1 cellular context compared by ENCODE assay signal in the genomic region with DNA sequence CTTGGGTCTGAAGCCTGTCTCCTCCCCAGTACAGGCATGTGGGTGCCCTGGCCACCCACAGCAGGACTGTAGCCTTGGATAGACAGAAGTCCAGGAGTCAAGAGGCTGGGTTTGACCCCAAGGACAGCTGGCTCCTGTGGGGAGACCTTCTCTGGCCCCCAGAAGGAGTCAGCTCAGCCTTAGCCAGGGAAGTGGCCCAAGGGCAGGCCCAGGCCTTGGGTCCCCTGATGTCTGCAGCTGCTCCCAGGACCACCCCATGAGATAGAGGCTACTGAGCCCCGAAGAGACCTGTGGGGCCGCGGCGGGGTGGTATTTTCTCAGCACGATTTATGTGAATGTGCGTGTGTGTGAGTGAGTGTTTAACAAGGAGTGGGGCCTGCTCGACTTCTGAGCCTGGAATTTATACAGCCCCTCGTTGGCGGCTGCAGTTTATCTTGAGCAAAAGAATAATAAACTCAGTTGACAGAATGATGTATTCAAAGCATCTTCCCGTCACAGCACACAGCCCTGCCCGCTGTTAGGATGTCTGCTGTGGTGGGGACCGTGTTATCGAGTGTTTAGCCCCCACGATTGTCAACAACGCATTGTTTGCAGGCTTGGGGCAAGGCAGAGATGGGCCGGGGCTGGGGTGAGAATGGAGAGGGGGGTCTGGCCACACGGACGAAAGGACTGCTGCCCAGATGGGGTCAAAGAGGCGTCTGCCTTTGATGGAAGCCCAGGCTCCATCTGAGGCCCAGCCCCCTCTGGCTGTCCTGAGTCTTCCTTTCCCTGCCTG.
TF ChIP-seq lines count a peak whose summit lies in the region.

No MANE protein-coding gene starts in this region.

TF ChIP-seq in HEK293, 187 proteins besides CTCF, POLR2A, EP300 and RAD21 (continued from another document and continues in another):
- TF ChIP-seq, protein P1, sequence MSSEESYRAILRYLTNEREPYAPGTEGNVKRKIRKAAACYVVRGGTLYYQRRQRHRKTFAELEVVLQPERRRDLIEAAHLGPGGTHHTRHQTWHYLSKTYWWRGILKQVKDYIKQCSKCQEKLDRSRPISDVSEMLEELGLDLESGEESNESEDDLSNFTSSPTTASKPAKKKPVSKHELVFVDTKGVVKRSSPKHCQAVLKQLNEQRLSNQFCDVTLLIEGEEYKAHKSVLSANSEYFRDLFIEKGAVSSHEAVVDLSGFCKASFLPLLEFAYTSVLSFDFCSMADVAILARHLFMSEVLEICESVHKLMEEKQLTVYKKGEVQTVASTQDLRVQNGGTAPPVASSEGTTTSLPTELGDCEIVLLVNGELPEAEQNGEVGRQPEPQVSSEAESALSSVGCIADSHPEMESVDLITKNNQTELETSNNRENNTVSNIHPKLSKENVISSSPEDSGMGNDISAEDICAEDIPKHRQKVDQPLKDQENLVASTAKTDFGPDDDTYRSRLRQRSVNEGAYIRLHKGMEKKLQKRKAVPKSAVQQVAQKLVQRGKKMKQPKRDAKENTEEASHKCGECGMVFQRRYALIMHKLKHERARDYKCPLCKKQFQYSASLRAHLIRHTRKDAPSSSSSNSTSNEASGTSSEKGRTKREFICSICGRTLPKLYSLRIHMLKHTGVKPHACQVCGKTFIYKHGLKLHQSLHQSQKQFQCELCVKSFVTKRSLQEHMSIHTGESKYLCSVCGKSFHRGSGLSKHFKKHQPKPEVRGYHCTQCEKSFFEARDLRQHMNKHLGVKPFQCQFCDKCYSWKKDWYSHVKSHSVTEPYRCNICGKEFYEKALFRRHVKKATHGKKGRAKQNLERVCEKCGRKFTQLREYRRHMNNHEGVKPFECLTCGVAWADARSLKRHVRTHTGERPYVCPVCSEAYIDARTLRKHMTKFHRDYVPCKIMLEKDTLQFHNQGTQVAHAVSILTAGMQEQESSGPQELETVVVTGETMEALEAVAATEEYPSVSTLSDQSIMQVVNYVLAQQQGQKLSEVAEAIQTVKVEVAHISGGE (tag by site-specific recombination; conservative IDR thresholded peaks at IDR 0.05; ENCODE audit: low read depth): no peak
- TF ChIP-seq, protein P2, sequence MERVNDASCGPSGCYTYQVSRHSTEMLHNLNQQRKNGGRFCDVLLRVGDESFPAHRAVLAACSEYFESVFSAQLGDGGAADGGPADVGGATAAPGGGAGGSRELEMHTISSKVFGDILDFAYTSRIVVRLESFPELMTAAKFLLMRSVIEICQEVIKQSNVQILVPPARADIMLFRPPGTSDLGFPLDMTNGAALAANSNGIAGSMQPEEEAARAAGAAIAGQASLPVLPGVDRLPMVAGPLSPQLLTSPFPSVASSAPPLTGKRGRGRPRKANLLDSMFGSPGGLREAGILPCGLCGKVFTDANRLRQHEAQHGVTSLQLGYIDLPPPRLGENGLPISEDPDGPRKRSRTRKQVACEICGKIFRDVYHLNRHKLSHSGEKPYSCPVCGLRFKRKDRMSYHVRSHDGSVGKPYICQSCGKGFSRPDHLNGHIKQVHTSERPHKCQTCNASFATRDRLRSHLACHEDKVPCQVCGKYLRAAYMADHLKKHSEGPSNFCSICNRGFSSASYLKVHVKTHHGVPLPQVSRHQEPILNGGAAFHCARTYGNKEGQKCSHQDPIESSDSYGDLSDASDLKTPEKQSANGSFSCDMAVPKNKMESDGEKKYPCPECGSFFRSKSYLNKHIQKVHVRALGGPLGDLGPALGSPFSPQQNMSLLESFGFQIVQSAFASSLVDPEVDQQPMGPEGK (tag by site-specific recombination; IDR thresholded peaks at IDR 0.05): peak; percentile 23
- TF ChIP-seq ZBTB1 (tag by site-specific recombination; IDR thresholded peaks at IDR 0.05) (no peak), PRDM1 (tag by site-specific recombination; IDR thresholded peaks at IDR 0.05) (no peak), BCL11A (tag by site-specific recombination; IDR thresholded peaks at IDR 0.05; ENCODE audit: low read depth) (no peak), ZNF423 (tag by site-specific recombination; IDR thresholded peaks at IDR 0.05) (peak; percentile 29; the same call in 1 of the 2 replicates), ZNF501 (tag by site-specific recombination; IDR thresholded peaks at IDR 0.05) (no peak), ZNF138 (tag by site-specific recombination; IDR thresholded peaks at IDR 0.05; ENCODE audit: borderline replicate concordance) (no peak), HOXD13 (CRISPR knock-in tag; IDR thresholded peaks at IDR 0.05; ENCODE audit: borderline replicate concordance) (no peak), ZNF544 (tag by site-specific recombination; IDR thresholded peaks at IDR 0.05) (no peak), RBAK (tag by site-specific recombination; IDR thresholded peaks at IDR 0.05) (no peak), ZNF626 (tag by site-specific recombination; IDR thresholded peaks at IDR 0.05) (no peak), ZNF76 (tag by site-specific recombination; IDR thresholded peaks at IDR 0.05; ENCODE audit: borderline replicate concordance, low read depth) (no peak), OSR2 (tag by site-specific recombination; IDR thresholded peaks at IDR 0.05) (peak; percentile 42; the same call in 1 of the 2 replicates), KLF16 (tag by site-specific recombination; IDR thresholded peaks at IDR 0.05) (no peak), ZNF2 (tag by site-specific recombination; IDR thresholded peaks at IDR 0.05) (0 out of 2 replicates have a peak, but pooled peaks have one; percentile 31), ZNF433 (tag by site-specific recombination; IDR thresholded peaks at IDR 0.05; ENCODE audit: low read depth) (no peak), SP7 (tag by site-specific recombination; IDR thresholded peaks at IDR 0.05) (no peak; the same call in 1 of the 2 replicates), ZNF354C (tag by site-specific recombination; IDR thresholded peaks at IDR 0.05; ENCODE audit: borderline replicate concordance, low read depth) (no peak), ZNF560 (tag by site-specific recombination; IDR thresholded peaks at IDR 0.05; ENCODE audit: borderline replicate concordance) (no peak), ZNF658 (tag by site-specific recombination; IDR thresholded peaks at IDR 0.05) (no peak), ZNF223 (tag by site-specific recombination; IDR thresholded peaks at IDR 0.05) (no peak), ZFHX2 (tag by site-specific recombination; conservative IDR thresholded peaks at IDR 0.05) (peak; percentile 60)
- TF ChIP-seq, protein P3, sequence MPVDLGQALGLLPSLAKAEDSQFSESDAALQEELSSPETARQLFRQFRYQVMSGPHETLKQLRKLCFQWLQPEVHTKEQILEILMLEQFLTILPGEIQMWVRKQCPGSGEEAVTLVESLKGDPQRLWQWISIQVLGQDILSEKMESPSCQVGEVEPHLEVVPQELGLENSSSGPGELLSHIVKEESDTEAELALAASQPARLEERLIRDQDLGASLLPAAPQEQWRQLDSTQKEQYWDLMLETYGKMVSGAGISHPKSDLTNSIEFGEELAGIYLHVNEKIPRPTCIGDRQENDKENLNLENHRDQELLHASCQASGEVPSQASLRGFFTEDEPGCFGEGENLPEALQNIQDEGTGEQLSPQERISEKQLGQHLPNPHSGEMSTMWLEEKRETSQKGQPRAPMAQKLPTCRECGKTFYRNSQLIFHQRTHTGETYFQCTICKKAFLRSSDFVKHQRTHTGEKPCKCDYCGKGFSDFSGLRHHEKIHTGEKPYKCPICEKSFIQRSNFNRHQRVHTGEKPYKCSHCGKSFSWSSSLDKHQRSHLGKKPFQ (tag by site-specific recombination; IDR thresholded peaks at IDR 0.05): 0 out of 2 replicates have a peak, but pooled peaks have one; percentile 20
- TF ChIP-seq, protein P4, sequence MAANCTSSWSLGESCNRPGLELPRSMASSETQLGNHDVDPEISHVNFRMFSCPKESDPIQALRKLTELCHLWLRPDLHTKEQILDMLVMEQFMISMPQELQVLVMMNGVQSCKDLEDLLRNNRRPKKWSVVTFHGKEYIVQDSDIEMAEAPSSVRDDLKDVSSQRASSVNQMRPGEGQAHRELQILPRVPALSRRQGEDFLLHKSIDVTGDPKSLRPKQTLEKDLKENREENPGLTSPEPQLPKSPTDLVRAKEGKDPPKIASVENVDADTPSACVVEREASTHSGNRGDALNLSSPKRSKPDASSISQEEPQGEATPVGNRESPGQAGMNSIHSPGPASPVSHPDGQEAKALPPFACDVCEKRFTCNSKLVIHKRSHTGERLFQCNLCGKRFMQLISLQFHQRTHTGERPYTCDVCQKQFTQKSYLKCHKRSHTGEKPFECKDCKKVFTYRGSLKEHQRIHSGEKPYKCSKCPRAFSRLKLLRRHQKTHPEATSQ (tag by site-specific recombination; IDR thresholded peaks at IDR 0.05): no peak
- TF ChIP-seq, protein P5, sequence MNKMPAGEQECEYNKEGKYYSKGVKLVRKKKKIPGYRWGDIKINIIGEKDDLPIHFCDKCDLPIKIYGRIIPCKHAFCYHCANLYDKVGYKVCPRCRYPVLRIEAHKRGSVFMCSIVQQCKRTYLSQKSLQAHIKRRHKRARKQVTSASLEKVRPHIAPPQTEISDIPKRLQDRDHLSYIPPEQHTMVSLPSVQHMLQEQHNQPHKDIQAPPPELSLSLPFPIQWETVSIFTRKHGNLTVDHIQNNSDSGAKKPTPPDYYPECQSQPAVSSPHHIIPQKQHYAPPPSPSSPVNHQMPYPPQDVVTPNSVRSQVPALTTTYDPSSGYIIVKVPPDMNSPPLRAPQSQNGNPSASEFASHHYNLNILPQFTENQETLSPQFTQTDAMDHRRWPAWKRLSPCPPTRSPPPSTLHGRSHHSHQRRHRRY (tag by site-specific recombination; IDR thresholded peaks at IDR 0.05): peak; percentile 80; the same call in 1 of the 2 replicates
- TF ChIP-seq, protein P6, sequence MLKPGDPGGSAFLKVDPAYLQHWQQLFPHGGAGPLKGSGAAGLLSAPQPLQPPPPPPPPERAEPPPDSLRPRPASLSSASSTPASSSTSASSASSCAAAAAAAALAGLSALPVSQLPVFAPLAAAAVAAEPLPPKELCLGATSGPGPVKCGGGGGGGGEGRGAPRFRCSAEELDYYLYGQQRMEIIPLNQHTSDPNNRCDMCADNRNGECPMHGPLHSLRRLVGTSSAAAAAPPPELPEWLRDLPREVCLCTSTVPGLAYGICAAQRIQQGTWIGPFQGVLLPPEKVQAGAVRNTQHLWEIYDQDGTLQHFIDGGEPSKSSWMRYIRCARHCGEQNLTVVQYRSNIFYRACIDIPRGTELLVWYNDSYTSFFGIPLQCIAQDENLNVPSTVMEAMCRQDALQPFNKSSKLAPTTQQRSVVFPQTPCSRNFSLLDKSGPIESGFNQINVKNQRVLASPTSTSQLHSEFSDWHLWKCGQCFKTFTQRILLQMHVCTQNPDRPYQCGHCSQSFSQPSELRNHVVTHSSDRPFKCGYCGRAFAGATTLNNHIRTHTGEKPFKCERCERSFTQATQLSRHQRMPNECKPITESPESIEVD (tag by site-specific recombination; IDR thresholded peaks at IDR 0.05): no peak; the same call in 1 of the 2 replicates
- TF ChIP-seq, protein P7, sequence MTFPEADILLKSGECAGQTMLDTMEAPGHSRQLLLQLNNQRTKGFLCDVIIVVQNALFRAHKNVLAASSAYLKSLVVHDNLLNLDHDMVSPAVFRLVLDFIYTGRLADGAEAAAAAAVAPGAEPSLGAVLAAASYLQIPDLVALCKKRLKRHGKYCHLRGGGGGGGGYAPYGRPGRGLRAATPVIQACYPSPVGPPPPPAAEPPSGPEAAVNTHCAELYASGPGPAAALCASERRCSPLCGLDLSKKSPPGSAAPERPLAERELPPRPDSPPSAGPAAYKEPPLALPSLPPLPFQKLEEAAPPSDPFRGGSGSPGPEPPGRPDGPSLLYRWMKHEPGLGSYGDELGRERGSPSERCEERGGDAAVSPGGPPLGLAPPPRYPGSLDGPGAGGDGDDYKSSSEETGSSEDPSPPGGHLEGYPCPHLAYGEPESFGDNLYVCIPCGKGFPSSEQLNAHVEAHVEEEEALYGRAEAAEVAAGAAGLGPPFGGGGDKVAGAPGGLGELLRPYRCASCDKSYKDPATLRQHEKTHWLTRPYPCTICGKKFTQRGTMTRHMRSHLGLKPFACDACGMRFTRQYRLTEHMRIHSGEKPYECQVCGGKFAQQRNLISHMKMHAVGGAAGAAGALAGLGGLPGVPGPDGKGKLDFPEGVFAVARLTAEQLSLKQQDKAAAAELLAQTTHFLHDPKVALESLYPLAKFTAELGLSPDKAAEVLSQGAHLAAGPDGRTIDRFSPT (tag by site-specific recombination; IDR thresholded peaks at IDR 0.05): no peak
- TF ChIP-seq, protein P8, sequence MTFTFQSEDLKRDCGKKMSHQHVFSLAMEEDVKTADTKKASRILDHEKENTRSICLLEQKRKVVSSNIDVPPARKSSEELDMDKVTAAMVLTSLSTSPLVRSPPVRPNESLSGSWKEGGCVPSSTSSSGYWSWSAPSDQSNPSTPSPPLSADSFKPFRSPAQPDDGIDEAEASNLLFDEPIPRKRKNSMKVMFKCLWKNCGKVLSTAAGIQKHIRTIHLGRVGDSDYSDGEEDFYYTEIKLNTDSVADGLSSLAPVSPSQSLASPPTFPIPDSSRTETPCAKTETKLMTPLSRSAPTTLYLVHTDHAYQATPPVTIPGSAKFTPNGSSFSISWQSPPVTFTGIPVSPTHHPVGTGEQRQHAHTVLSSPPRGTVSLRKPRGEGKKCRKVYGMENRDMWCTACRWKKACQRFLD (tag by site-specific recombination; IDR thresholded peaks at IDR 0.05): no peak
- TF ChIP-seq, protein P9, sequence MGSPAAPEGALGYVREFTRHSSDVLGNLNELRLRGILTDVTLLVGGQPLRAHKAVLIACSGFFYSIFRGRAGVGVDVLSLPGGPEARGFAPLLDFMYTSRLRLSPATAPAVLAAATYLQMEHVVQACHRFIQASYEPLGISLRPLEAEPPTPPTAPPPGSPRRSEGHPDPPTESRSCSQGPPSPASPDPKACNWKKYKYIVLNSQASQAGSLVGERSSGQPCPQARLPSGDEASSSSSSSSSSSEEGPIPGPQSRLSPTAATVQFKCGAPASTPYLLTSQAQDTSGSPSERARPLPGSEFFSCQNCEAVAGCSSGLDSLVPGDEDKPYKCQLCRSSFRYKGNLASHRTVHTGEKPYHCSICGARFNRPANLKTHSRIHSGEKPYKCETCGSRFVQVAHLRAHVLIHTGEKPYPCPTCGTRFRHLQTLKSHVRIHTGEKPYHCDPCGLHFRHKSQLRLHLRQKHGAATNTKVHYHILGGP (tag by site-specific recombination; IDR thresholded peaks at IDR 0.05): no peak
